ENCODE assay signal across 34 cellular contexts in genomic region chr2:83744830-83745229, GRCh38.
"Had no signal": no experiment of that assay in that cellular context is flagged by ENCODE, and none has a peak within 500 bp of the region (broad histone marks: within the 10 kb centered on the region; RNA-seq: fewer than 3 reads in every experiment).

No MANE protein-coding gene starts in this region.

- H3K4me1 ChIP-seq: ascending aorta had no signal

- H3K27me3 Mint-ChIP-seq: activated CD4-positive, alpha-beta memory T cell treated with anti-CD3 and anti-CD28 coated beads, Interleukin-2, amount 10 ng/mL, durations not matched to agents 7 days and 5 days; activated CD4-positive, alpha-beta T cell treated with anti-CD3 and anti-CD28 coated beads for 36 hours; activated CD4-positive, alpha-beta T cell treated with anti-CD3 and anti-CD28 coated beads, Interleukin-2, amount 10 ng/mL, durations not matched to agents 7 days and 5 days; activated CD8-positive, alpha-beta memory T cell treated with anti-CD3 and anti-CD28 coated beads, Interleukin-2, amount 10 ng/mL, durations not matched to agents 7 days and 5 days; activated naive CD8-positive, alpha-beta T cell; activated naive CD8-positive, alpha-beta T cell treated with anti-CD3 and anti-CD28 coated beads, Interleukin-2, amount 10 ng/mL, durations not matched to agents 7 days and 5 days; activated naive CD8-positive, alpha-beta T cell treated with anti-CD3 and anti-CD28 coated beads, Interleukin-2, amount 50 U/mL, for 24 hours; activated T-cell treated with anti-CD3 and anti-CD28 coated beads, Interleukin-2, amount 50 U/mL, for 24 hours; brain; T-cell had no signal

- DNase-seq: activated CD4-positive, alpha-beta memory T cell treated with anti-CD3 and anti-CD28 coated beads, Interleukin-2, amount 10 ng/mL, durations not matched to agents 7 days and 5 days; activated CD4-positive, alpha-beta T cell treated with anti-CD3 and anti-CD28 coated beads for 1 hour; activated CD4-positive, alpha-beta T cell treated with anti-CD3 and anti-CD28 coated beads for 36 hours; activated CD4-positive, alpha-beta T cell treated with anti-CD3 and anti-CD28 coated beads for 48 hours; activated CD4-positive, alpha-beta T cell treated with anti-CD3 and anti-CD28 coated beads, Interleukin-2, amount 10 ng/mL, durations not matched to agents 7 days and 5 days; activated CD4-positive, alpha-beta T cell treated with anti-CD3 and anti-CD28 coated beads, Interleukin-2, amount 50 U/mL, for 48 hours; activated CD4-positive, CD25-positive, alpha-beta regulatory T cell; activated CD8-positive, alpha-beta memory T cell treated with anti-CD3 and anti-CD28 coated beads for 24 hours; activated CD8-positive, alpha-beta memory T cell treated with anti-CD3 and anti-CD28 coated beads, Interleukin-2, amount 10 ng/mL, durations not matched to agents 7 days and 5 days; activated CD8-positive, alpha-beta memory T cell treated with anti-CD3 and anti-CD28 coated beads, Interleukin-2, amount 50 U/mL, for 48 hours; activated CD8-positive, alpha-beta T cell treated with anti-CD3 and anti-CD28 coated beads, Interleukin-2, amount 10 ng/mL, durations not matched to agents 7 days and 5 days; activated effector memory CD4-positive, alpha-beta T cell treated with Interleukin-2 at 50 U/mL for 16 hours; activated gamma-delta T cell; activated naive CD4-positive, alpha-beta T cell treated with anti-CD3 and anti-CD28 coated beads, Interleukin-2, amount 50 U/mL, for 16 hours; activated naive CD4-positive, alpha-beta T cell treated with Interleukin-2 at 50 U/mL for 16 hours; activated naive CD8-positive, alpha-beta T cell treated with anti-CD3 and anti-CD28 coated beads, Interleukin-2, amount 10 ng/mL, durations not matched to agents 7 days and 5 days; activated naive CD8-positive, alpha-beta T cell treated with anti-CD3 and anti-CD28 coated beads, Interleukin-2, amount 50 U/mL, for 24 hours; activated T-cell treated with anti-CD3 and anti-CD28 coated beads, Interleukin-2, amount 50 U/mL, for 24 hours; activated T-cell treated with anti-CD3 and anti-CD28 coated beads, Interleukin-2, amount 50 U/mL, for 48 hours; amygdala; anterior cingulate cortex; central memory CD4-positive, alpha-beta T cell; T-cell; T-helper 2 cell; T-helper 9 cell had no signal

- FAIRE-seq: TTC549 had no signal

- H3K36me3 ChIP-seq: ascending aorta had no signal

- H3K9me3 ChIP-seq: ascending aorta had no signal

- H3K4me1 Mint-ChIP-seq: activated CD4-positive, alpha-beta memory T cell treated with anti-CD3 and anti-CD28 coated beads, Interleukin-2, amount 10 ng/mL, durations not matched to agents 7 days and 5 days; activated CD4-positive, alpha-beta T cell treated with anti-CD3 and anti-CD28 coated beads for 36 hours; activated CD4-positive, alpha-beta T cell treated with anti-CD3 and anti-CD28 coated beads, Interleukin-2, amount 10 ng/mL, durations not matched to agents 7 days and 5 days; activated CD8-positive, alpha-beta memory T cell treated with anti-CD3 and anti-CD28 coated beads, Interleukin-2, amount 10 ng/mL, durations not matched to agents 7 days and 5 days; activated naive CD8-positive, alpha-beta T cell treated with anti-CD3 and anti-CD28 coated beads, Interleukin-2, amount 10 ng/mL, durations not matched to agents 7 days and 5 days; activated naive CD8-positive, alpha-beta T cell treated with anti-CD3 and anti-CD28 coated beads, Interleukin-2, amount 50 U/mL, for 24 hours; T-cell had no signal

- H3K4me3 Mint-ChIP-seq: activated CD4-positive, alpha-beta memory T cell treated with anti-CD3 and anti-CD28 coated beads, Interleukin-2, amount 10 ng/mL, durations not matched to agents 7 days and 5 days; activated CD4-positive, alpha-beta T cell treated with anti-CD3 and anti-CD28 coated beads for 36 hours; activated CD4-positive, alpha-beta T cell treated with anti-CD3 and anti-CD28 coated beads, Interleukin-2, amount 10 ng/mL, durations not matched to agents 7 days and 5 days; activated CD8-positive, alpha-beta memory T cell treated with anti-CD3 and anti-CD28 coated beads, Interleukin-2, amount 10 ng/mL, durations not matched to agents 7 days and 5 days; activated CD8-positive, alpha-beta T cell treated with anti-CD3 and anti-CD28 coated beads, Interleukin-2, amount 10 ng/mL, durations not matched to agents 7 days and 5 days; activated naive CD8-positive, alpha-beta T cell; activated naive CD8-positive, alpha-beta T cell treated with anti-CD3 and anti-CD28 coated beads, Interleukin-2, amount 10 ng/mL, durations not matched to agents 7 days and 5 days; activated naive CD8-positive, alpha-beta T cell treated with anti-CD3 and anti-CD28 coated beads, Interleukin-2, amount 50 U/mL, for 24 hours; activated T-cell treated with anti-CD3 and anti-CD28 coated beads, Interleukin-2, amount 50 U/mL, for 24 hours; brain; T-cell; T-helper 1 cell treated with Interleukin-12 subunit alpha and Interleukin-12 subunit beta and Interleukin-4 antibody, amounts not matched to agents 30 μg/mL and 1 μg/mL, for 36 hours; T-helper 2 cell treated with Interferon-gamma antibody and Interleukin-4, amounts not matched to agents 5 μg/mL and 100 μg/mL, for 36 hours had no signal

- H3K27ac ChIP-seq: ascending aorta, VCaP had no signal

- H3K27me3 ChIP-seq: ascending aorta had no signal

- H3K4me3 ChIP-seq: ascending aorta had no signal

- H3K27ac Mint-ChIP-seq: activated CD4-positive, alpha-beta memory T cell treated with anti-CD3 and anti-CD28 coated beads, Interleukin-2, amount 10 ng/mL, durations not matched to agents 7 days and 5 days; activated CD4-positive, alpha-beta T cell treated with anti-CD3 and anti-CD28 coated beads for 36 hours; activated CD4-positive, alpha-beta T cell treated with anti-CD3 and anti-CD28 coated beads, Interleukin-2, amount 10 ng/mL, durations not matched to agents 7 days and 5 days; activated CD8-positive, alpha-beta memory T cell treated with anti-CD3 and anti-CD28 coated beads, Interleukin-2, amount 10 ng/mL, durations not matched to agents 7 days and 5 days; activated CD8-positive, alpha-beta T cell treated with anti-CD3 and anti-CD28 coated beads, Interleukin-2, amount 10 ng/mL, durations not matched to agents 7 days and 5 days; activated naive CD8-positive, alpha-beta T cell; activated naive CD8-positive, alpha-beta T cell treated with anti-CD3 and anti-CD28 coated beads, Interleukin-2, amount 10 ng/mL, durations not matched to agents 7 days and 5 days; activated naive CD8-positive, alpha-beta T cell treated with anti-CD3 and anti-CD28 coated beads, Interleukin-2, amount 50 U/mL, for 24 hours; activated T-cell treated with anti-CD3 and anti-CD28 coated beads, Interleukin-2, amount 50 U/mL, for 24 hours; activated T-helper 2 cell treated with anti-CD3 and anti-CD28 coated beads, Interferon-gamma antibody, Interleukin-2, Interleukin-4, amounts not matched to agents 10 μg/mL and 5 μg/mL and 100 μg/mL, durations not matched to agents 14 hours and 24 hours and 36 hours; brain; T-cell; T-helper 1 cell treated with Interleukin-12 subunit alpha and Interleukin-12 subunit beta and Interleukin-4 antibody, amounts not matched to agents 30 μg/mL and 1 μg/mL, for 36 hours; T-helper 2 cell treated with Interferon-gamma antibody and Interleukin-4, amounts not matched to agents 5 μg/mL and 100 μg/mL, for 36 hours had no signal

- ATAC-seq: activated CD4-positive, alpha-beta T cell treated with anti-CD3 and anti-CD28 coated beads for 36 hours; activated CD4-positive, CD25-positive, alpha-beta regulatory T cell treated with anti-CD3 and anti-CD28 coated beads, Interleukin-2, amount 50 U/mL, for 24 hours; activated CD8-positive, alpha-beta memory T cell treated with anti-CD3 and anti-CD28 coated beads, Interleukin-2, amount 10 ng/mL, durations not matched to agents 7 days and 5 days; activated CD8-positive, alpha-beta T cell treated with anti-CD3 and anti-CD28 coated beads, Interleukin-2, amount 10 ng/mL, durations not matched to agents 7 days and 5 days; activated naive CD8-positive, alpha-beta T cell treated with anti-CD3 and anti-CD28 coated beads, Interleukin-2, amount 50 U/mL, for 24 hours; T-cell had no signal

- H3K36me3 Mint-ChIP-seq: activated CD8-positive, alpha-beta memory T cell treated with anti-CD3 and anti-CD28 coated beads, Interleukin-2, amount 10 ng/mL, durations not matched to agents 7 days and 5 days; activated naive CD8-positive, alpha-beta T cell; activated naive CD8-positive, alpha-beta T cell treated with anti-CD3 and anti-CD28 coated beads, Interleukin-2, amount 10 ng/mL, durations not matched to agents 7 days and 5 days; brain; T-cell had no signal
